In genomic region chr17:73203135-73203787, GRCh38 we compare ENCODE assay signal across 1 cellular context.
TF ChIP-seq lines count a peak whose summit lies in the region.

No MANE protein-coding gene starts in this region.

TF ChIP-seq in HepG2, 621 proteins besides CTCF, POLR2A, EP300 and RAD21 (continued from another document):
- TF ChIP-seq KIAA2018 (CRISPR knock-in tag; IDR thresholded peaks at IDR 0.05; ENCODE audit: borderline replicate concordance) (no peak), RCOR2 (CRISPR knock-in tag; IDR thresholded peaks at IDR 0.05) (peak; percentile 48; the same call in 1 of the 2 replicates), TEAD3 (CRISPR knock-in tag; optimal IDR thresholded peaks at IDR 0.05; ENCODE audit: borderline replicate concordance) (peak; percentile 97), E2F1 (CRISPR knock-in tag; IDR thresholded peaks at IDR 0.05) (0 out of 2 replicates have a peak, but pooled peaks have one; percentile 42), TIGD3 (CRISPR knock-in tag; IDR thresholded peaks at IDR 0.05; ENCODE audit: borderline replicate concordance) (no peak), TBX2 (CRISPR knock-in tag; IDR thresholded peaks at IDR 0.05; ENCODE audit: borderline replicate concordance) (peak; percentile 71), HNF4A (CRISPR knock-in tag; IDR thresholded peaks at IDR 0.05) (peak; percentile 93), SETDB1 (CRISPR knock-in tag; IDR thresholded peaks at IDR 0.05; ENCODE audit: borderline replicate concordance) (no peak), ZNF572 (CRISPR knock-in tag; IDR thresholded peaks at IDR 0.05) (peak; percentile 70; the same call in 1 of the 2 replicates), MYC (CRISPR knock-in tag; IDR thresholded peaks at IDR 0.05; ENCODE audit: borderline replicate concordance) (0 out of 2 replicates have a peak, but pooled peaks have one; percentile 35), SAP130 (CRISPR knock-in tag; IDR thresholded peaks at IDR 0.05; ENCODE audit: low read depth) (peak; percentile 73), KLF11 (CRISPR knock-in tag; IDR thresholded peaks at IDR 0.05) (no peak; the same call in 1 of the 2 replicates), PAXIP1 (CRISPR knock-in tag; conservative IDR thresholded peaks at IDR 0.05) (peak; percentile 75), CEBPB (IDR thresholded peaks at IDR 0.05; ENCODE audit: borderline replicate concordance, low read depth, low read length) (no peak), TFE3 (CRISPR knock-in tag; IDR thresholded peaks at IDR 0.05) (peak; percentile 19; the same call in 1 of the 2 replicates), SSRP1 (CRISPR knock-in tag; IDR thresholded peaks at IDR 0.05) (peak; percentile 64), NCOR1 (IDR thresholded peaks at IDR 0.05; ENCODE audit: borderline replicate concordance, low read length) (peak; percentile 43; the same call in 1 of the 2 replicates), HNRNPH1 (optimal IDR thresholded peaks at IDR 0.05; ENCODE audit: low read depth, low read length) (no peak), SP5 (CRISPR knock-in tag; IDR thresholded peaks at IDR 0.05; ENCODE audit: borderline replicate concordance, low read depth) (no peak), MIER2 (CRISPR knock-in tag; IDR thresholded peaks at IDR 0.05) (0 out of 2 replicates have a peak, but pooled peaks have one; percentile 15), ZSCAN22 (CRISPR knock-in tag; IDR thresholded peaks at IDR 0.05) (no peak), MIER3 (CRISPR knock-in tag; IDR thresholded peaks at IDR 0.05; ENCODE audit: borderline replicate concordance) (peak; percentile 26; the same call in 1 of the 2 replicates), JUND (CRISPR knock-in tag; IDR thresholded peaks at IDR 0.05) (no peak), ZFP36L1 (CRISPR knock-in tag; IDR thresholded peaks at IDR 0.05) (peak; percentile 63; the same call in 1 of the 2 replicates)
